In the genomic region with DNA sequence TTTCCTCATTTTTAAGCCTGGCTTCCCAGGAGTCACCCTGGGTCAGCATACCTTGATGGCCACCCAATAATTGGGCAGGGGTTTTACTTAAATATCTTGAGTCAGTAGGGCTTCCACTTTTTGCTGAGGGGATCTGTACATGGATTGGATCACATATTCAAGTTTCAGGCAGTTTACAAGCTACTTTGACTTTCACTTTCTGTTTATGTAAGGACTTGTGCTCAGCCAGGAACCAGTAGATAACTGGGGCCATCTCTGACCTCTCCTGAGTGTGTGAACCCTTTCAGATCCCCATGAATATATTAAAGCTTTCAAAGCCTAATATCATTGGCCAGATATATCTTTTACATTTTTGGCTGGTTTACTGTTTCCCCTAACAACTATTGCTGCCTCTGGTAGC, we compare ENCODE assay signal across 11 cellular contexts. TPM values are rescaled to one million over a fixed set of nuclear protein-coding genes. Genes with fewer than 3 reads are reported as not detected.
A peak's percentile ranks its signal among the peaks of the same experiment; 100 is the strongest.
DNase-seq lines count a peak whose midpoint lies in the region; ATAC-seq, FAIRE-seq and TF ChIP-seq lines count a peak whose summit lies in the region.
"Had no signal": no experiment of that assay in that cellular context is flagged by ENCODE, and none has a peak within 500 bp of the region (broad histone marks: within the 10 kb centered on the region; RNA-seq: fewer than 3 reads in every experiment).

No MANE protein-coding gene starts in this region.

- DNase-seq in H54 (ENCODE audit: insufficient read length, low spot score) (no peak), HT1080 (ENCODE audit: low read depth) (peak; percentile 30), fibroblast of the aortic adventitia (ENCODE audit: low read depth) (peak; percentile 3), vagina (ENCODE audit: extremely low spot score in 2 of 2) (no peak), cardiac septum (ENCODE audit: low spot score) (no peak)
- DNase-seq in activated CD4-positive, alpha-beta T cell treated with anti-CD3 and anti-CD28 coated beads, Interleukin-2, amount 50 U/mL, for 1 hour = no peak
- no peak for DNase-seq in effector CD4-positive, alpha-beta T cell
- DNase-seq: stimulated activated CD4-positive, alpha-beta T cell treated with anti-CD3 and anti-CD28 coated beads, Interleukin-12 subunit alpha, Interleukin-12 subunit beta, amount 100 ng/mL, for 4 hours had no signal

- no peaks in the 10 kb centered on the region for H3K27me3 ChIP-seq in vagina

- no peak for TF ChIP-seq POLR2A in H54 (IDR thresholded peaks at IDR 0.05; ENCODE audit: low read depth, low read length)
- no peak for TF ChIP-seq POLR2A in vagina (IDR thresholded peaks at IDR 0.05)

- H3K9me3 ChIP-seq in vagina = no peaks in the 10 kb centered on the region

- no peak for TF ChIP-seq CTCF in fibroblast of the aortic adventitia (IDR thresholded peaks at IDR 0.05; ENCODE audit: insufficient read depth, low read length)
- TF ChIP-seq CTCF in vagina (IDR thresholded peaks at IDR 0.05) = no peak

- H3K4me3 ChIP-seq in fibroblast of the aortic adventitia (ENCODE audit: low read depth, low read length) (no peak overlapping the region), vagina (no peak overlapping the region)

- intact Hi-C loops in vagina (cut with DNase I) (no loop called here), cardiac septum (cut with DNase I) (no loop called here)

- no peak overlapping the region for H3K27ac ChIP-seq in vagina

- peak; percentile 97 for ATAC-seq in GM18868 (IDR thresholded peaks at IDR 0.05; ENCODE audit: unreplicated experiment)
- ATAC-seq: Panc1 had no signal

- FAIRE-seq in H54 (lab: Jason Lieb, UNC) = peak; percentile 55

- H3K4me1 ChIP-seq in vagina = no peaks in the 10 kb centered on the region

- no peaks in the 10 kb centered on the region for H3K36me3 ChIP-seq in vagina

RNA-seq across cellular contexts. Expression of a gene that starts 45.1 kb away (rescaled TPM):
- not detected in 2 replicates for total RNA-seq in HT1080 (2014; rRNA removed; shearing (Covaris generic))
- polyA plus RNA-seq in HT1080 (2015; cell fraction: cytosol; rRNA removed) = not detected in 2 replicates
- polyA plus RNA-seq in HT1080 (2015; cell fraction: nucleus; rRNA removed) = not detected in 2 replicates
- total RNA-seq in fibroblast of the aortic adventitia (ENCODE audit: low replicate concordance) (not detected in 2 replicates), vagina (not detected), cardiac septum (not detected)
- polyA plus RNA-seq: adipose tissue had no signal

Comparison
In these comparisons a context has a peak if more than half of its experiments do, and no peak if none do; other contexts are left out.
1. DNase-seq: peak in HT1080 (single experiment) and fibroblast of the aortic adventitia (single experiment); none in H54 (single experiment), vagina (0 of 2), activated CD4-positive, alpha-beta T cell treated with anti-CD3 and anti-CD28 coated beads, Interleukin-2, amount 50 U/mL, for 1 hour (single experiment), cardiac septum (single experiment) and effector CD4-positive, alpha-beta T cell (single experiment).